Comparison of ENCODE assay signal across 30 cellular contexts in genomic region chr4:88780389-88780788, GRCh38.
"Had no signal": no experiment of that assay in that cellular context is flagged by ENCODE, and none has a peak within 500 bp of the region (broad histone marks: within the 10 kb centered on the region; RNA-seq: fewer than 3 reads in every experiment).

No MANE protein-coding gene starts in this region.

- H3K36me3 Mint-ChIP-seq: activated naive CD4-positive, alpha-beta T cell treated with anti-CD3 and anti-CD28 coated beads, Interleukin-2, amount 50 U/mL, for 72 hours had no signal

- H3K27ac ChIP-seq: ascending aorta, body of pancreas, Peyer's patch, RWPE1 had no signal

- DNase-seq: activated B cell treated with CpG ODN at 0.5 μM for 24 hours; activated CD4-positive, alpha-beta T cell treated with anti-CD3 and anti-CD28 coated beads for 1 hour; activated CD4-positive, alpha-beta T cell treated with anti-CD3 and anti-CD28 coated beads, Interleukin-2, amount 10 ng/mL, durations not matched to agents 24 days and 14 days; activated CD4-positive, alpha-beta T cell treated with anti-CD3 and anti-CD28 coated beads, Interleukin-2, amount 50 U/mL, for 48 hours; activated CD8-positive, alpha-beta memory T cell treated with anti-CD3 and anti-CD28 coated beads, Interleukin-2, amount 10 ng/mL, durations not matched to agents 7 days and 5 days; activated effector memory CD4-positive, alpha-beta T cell treated with Interleukin-2 at 50 U/mL for 16 hours; activated naive CD4-positive, alpha-beta T cell treated with Interleukin-2 at 50 U/mL for 16 hours; activated naive CD8-positive, alpha-beta T cell treated with anti-CD3 and anti-CD28 coated beads, Interleukin-2, amount 50 U/mL, for 24 hours; activated T-cell treated with anti-CD3 and anti-CD28 coated beads, Interleukin-2, amount 50 U/mL, for 24 hours; amniotic stem cell; body of pancreas; Kasumi-1; NCI-H1048; NCI-H2029; NCI-H345; NCI-H510A; NCI-H526 treated with DMSO at 0.1 percent for 48 hours; NCI-H82; OCI-M1; Peyer's patch; Right ventricle myocardium superior; T-helper 17 cell; T-helper 9 cell had no signal

- H3K36me3 ChIP-seq: SJSA1 had no signal

- H3K4me1 Mint-ChIP-seq: activated B cell treated with CpG ODN at 0.5 μM for 24 hours; activated CD4-positive, alpha-beta T cell treated with anti-CD3 and anti-CD28 coated beads, Interleukin-2, amount 10 ng/mL, durations not matched to agents 24 days and 14 days; activated CD8-positive, alpha-beta memory T cell treated with anti-CD3 and anti-CD28 coated beads, Interleukin-2, amount 10 ng/mL, durations not matched to agents 7 days and 5 days; activated naive CD8-positive, alpha-beta T cell treated with anti-CD3 and anti-CD28 coated beads, Interleukin-2, amount 50 U/mL, for 24 hours; central memory CD8-positive, alpha-beta T cell had no signal

- ATAC-seq: activated CD8-positive, alpha-beta memory T cell treated with anti-CD3 and anti-CD28 coated beads, Interleukin-2, amount 10 ng/mL, durations not matched to agents 7 days and 5 days; activated naive CD4-positive, alpha-beta T cell treated with anti-CD3 and anti-CD28 coated beads, Interleukin-2, amount 50 U/mL, for 72 hours; activated naive CD8-positive, alpha-beta T cell treated with anti-CD3 and anti-CD28 coated beads, Interleukin-2, amount 50 U/mL, for 24 hours; body of pancreas; K562; T-helper 17 cell had no signal

- H3K4me3 ChIP-seq: ascending aorta, body of pancreas, K562, Peyer's patch, SJSA1 had no signal

- H3K27me3 ChIP-seq: ascending aorta, body of pancreas, Peyer's patch, SJSA1 had no signal

- H3K27ac Mint-ChIP-seq: activated B cell treated with CpG ODN at 0.5 μM for 24 hours; activated CD4-positive, alpha-beta T cell treated with anti-CD3 and anti-CD28 coated beads, Interleukin-2, amount 10 ng/mL, durations not matched to agents 24 days and 14 days; activated CD8-positive, alpha-beta memory T cell treated with anti-CD3 and anti-CD28 coated beads, Interleukin-2, amount 10 ng/mL, durations not matched to agents 7 days and 5 days; activated naive CD4-positive, alpha-beta T cell treated with anti-CD3 and anti-CD28 coated beads, Interleukin-2, amount 50 U/mL, for 72 hours; activated naive CD8-positive, alpha-beta T cell treated with anti-CD3 and anti-CD28 coated beads, Interleukin-2, amount 50 U/mL, for 24 hours; activated T-cell treated with anti-CD3 and anti-CD28 coated beads, Interleukin-2, amount 50 U/mL, for 24 hours; activated T-helper 1 cell treated with anti-CD3 and anti-CD28 coated beads, Interleukin-12 subunit alpha, Interleukin-12 subunit beta, Interleukin-2, Interleukin-4 antibody, amounts not matched to agents 30 ng/mL and 10 ng/mL and 1 ng/mL, durations not matched to agents 14 hours and 24 hours and 36 hours; T-helper 17 cell had no signal

- H3K4me1 ChIP-seq: ascending aorta, body of pancreas, Peyer's patch had no signal

- H3K9me3 ChIP-seq: ascending aorta, body of pancreas, Peyer's patch, SJSA1 had no signal

- H3K4me3 Mint-ChIP-seq: activated B cell treated with CpG ODN at 0.5 μM for 24 hours; activated CD4-positive, alpha-beta T cell treated with anti-CD3 and anti-CD28 coated beads, Interleukin-2, amount 10 ng/mL, durations not matched to agents 24 days and 14 days; activated CD8-positive, alpha-beta memory T cell treated with anti-CD3 and anti-CD28 coated beads, Interleukin-2, amount 10 ng/mL, durations not matched to agents 7 days and 5 days; activated naive CD8-positive, alpha-beta T cell treated with anti-CD3 and anti-CD28 coated beads, Interleukin-2, amount 50 U/mL, for 24 hours; activated T-cell treated with anti-CD3 and anti-CD28 coated beads, Interleukin-2, amount 50 U/mL, for 24 hours; activated T-helper 1 cell treated with anti-CD3 and anti-CD28 coated beads, Interleukin-12 subunit alpha, Interleukin-12 subunit beta, Interleukin-2, Interleukin-4 antibody, amounts not matched to agents 30 ng/mL and 10 ng/mL and 1 ng/mL, durations not matched to agents 14 hours and 24 hours and 36 hours; central memory CD8-positive, alpha-beta T cell; T-helper 17 cell had no signal

- H3K9me3 Mint-ChIP-seq: activated B cell treated with CpG ODN at 0.5 μM for 24 hours; activated CD4-positive, alpha-beta T cell treated with anti-CD3 and anti-CD28 coated beads, Interleukin-2, amount 10 ng/mL, durations not matched to agents 24 days and 14 days; activated naive CD4-positive, alpha-beta T cell treated with anti-CD3 and anti-CD28 coated beads, Interleukin-2, amount 50 U/mL, for 72 hours; activated naive CD8-positive, alpha-beta T cell treated with anti-CD3 and anti-CD28 coated beads, Interleukin-2, amount 50 U/mL, for 24 hours; activated T-cell treated with anti-CD3 and anti-CD28 coated beads, Interleukin-2, amount 50 U/mL, for 24 hours; activated T-helper 1 cell treated with anti-CD3 and anti-CD28 coated beads, Interleukin-12 subunit alpha, Interleukin-12 subunit beta, Interleukin-2, Interleukin-4 antibody, amounts not matched to agents 30 ng/mL and 10 ng/mL and 1 ng/mL, durations not matched to agents 14 hours and 24 hours and 36 hours; central memory CD8-positive, alpha-beta T cell had no signal

- H3K27me3 Mint-ChIP-seq: activated B cell treated with CpG ODN at 0.5 μM for 24 hours; activated CD4-positive, alpha-beta T cell treated with anti-CD3 and anti-CD28 coated beads, Interleukin-2, amount 10 ng/mL, durations not matched to agents 24 days and 14 days; activated CD8-positive, alpha-beta memory T cell treated with anti-CD3 and anti-CD28 coated beads, Interleukin-2, amount 10 ng/mL, durations not matched to agents 7 days and 5 days; activated naive CD8-positive, alpha-beta T cell treated with anti-CD3 and anti-CD28 coated beads, Interleukin-2, amount 50 U/mL, for 24 hours; activated T-cell treated with anti-CD3 and anti-CD28 coated beads, Interleukin-2, amount 50 U/mL, for 24 hours; central memory CD8-positive, alpha-beta T cell; T-helper 17 cell had no signal
